Comparison of ENCODE assay signal across 8 cellular contexts in the genomic region with DNA sequence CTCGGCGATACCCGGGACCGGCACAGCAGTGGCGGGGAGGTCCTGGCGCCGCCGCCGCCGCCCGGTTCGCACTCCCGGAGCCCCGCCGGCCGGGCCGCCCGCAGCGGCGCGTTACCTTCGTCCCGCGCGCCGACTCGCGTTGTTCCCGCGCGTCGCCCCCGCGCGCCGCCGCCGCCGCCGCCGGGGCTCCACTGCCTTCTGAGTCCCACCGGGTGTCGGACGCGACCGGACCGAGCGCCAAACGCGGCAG. TPM values are rescaled to one million over a fixed set of nuclear protein-coding genes. Genes with fewer than 3 reads are reported as not detected.
DNase-seq lines count a peak whose midpoint lies in the region; ATAC-seq, FAIRE-seq and TF ChIP-seq lines count a peak whose summit lies in the region.

Gene EZH2, minus strand, starts transcription at position 243 of the 250 bp plus-strand sequence. CDS start 36,993 bp downstream, outside the sequence.

- H3K9me3 Mint-ChIP-seq in chondrocyte (ENCODE audit: low read depth) = no peaks in the 10 kb centered on the region

- CTCF ChIA-PET in A549 (lab: Yijun Ruan, JAX) = interaction anchor here (1.1 to 1.2 kb wide), 2 partner anchors 28 to 36 kb away, joined by 3 read pairs; no protein-coding TSS in a partner anchor

- H3K9me3 ChIP-seq in A549 (no peaks in the 10 kb centered on the region), muscle layer of duodenum (ENCODE audit: control insufficient read depth in 1 of 2, low read length in 2 of 2) (no peaks in the 10 kb centered on the region)

- TF ChIP-seq POLR2A in A549 (IDR thresholded peaks at IDR 0.05; ENCODE audit: low read length) = peak; percentile 76

- TF ChIP-seq CTCF in A549 (IDR thresholded peaks at IDR 0.05) (no peak), chondrocyte (IDR thresholded peaks at IDR 0.05) (no peak)

- no peak for DNase-seq in A549 (ENCODE audit: low read depth in 1 of 2, low spot score in 1 of 2)
- DNase-seq in Jurkat, Clone E6-1 (ENCODE audit: low read depth, low spot score) = no peak
- no peak for DNase-seq in chondrocyte (ENCODE audit: low spot score)
- DNase-seq in NCI-H2227 (lab: John Stamatoyannopoulos, UW; ENCODE audit: unreplicated experiment) = no peak
- DNase-seq in HK-2 (ENCODE audit: unreplicated experiment) = no peak

- H3K27me3 Mint-ChIP-seq in chondrocyte (ENCODE audit: low read depth) = no peaks in the 10 kb centered on the region

- H3K27ac ChIP-seq in A549 = peak within 1 kb of the TSS; percentile 92 to 97
- H3K27ac ChIP-seq in muscle layer of duodenum (ENCODE audit: low read length) = peak within 1 kb of the TSS; percentile 65

- H3K4me3 ChIP-seq in A549 = peak within 1 kb of the TSS; percentile 90
- H3K4me3 ChIP-seq in Jurkat, Clone E6-1 (ENCODE audit: low read length) = peak within 1 kb of the TSS; percentile 79
- peak within 1 kb of the TSS; percentile 84 to 90 for H3K4me3 ChIP-seq in muscle layer of duodenum (ENCODE audit: low read depth in 1 of 2, low read length in 2 of 2)

- TF ChIP-seq EP300 in A549 (IDR thresholded peaks at IDR 0.05) = no peak

- H3K4me3 Mint-ChIP-seq in chondrocyte (ENCODE audit: unreplicated experiment) = peak within 1 kb of the TSS; percentile 89

- H3K27me3 ChIP-seq in muscle layer of duodenum (ENCODE audit: low read depth, low read length) = no peaks in the 10 kb centered on the region

- H3K4me1 ChIP-seq in A549 (peaks cover 24% of the 10 kb centered on the region; the same call in 2 of the 3 replicates), muscle layer of duodenum (ENCODE audit: control insufficient read depth in 1 of 2, insufficient read depth in 2 of 2, low read length in 2 of 2) (peaks cover 5% of the 10 kb centered on the region in 2 donors)

- FAIRE-seq in A549 (lab: Jason Lieb, UNC) = no peak

- POLR2A ChIA-PET in A549 (lab: Yijun Ruan, JAX) = interaction anchor here (1.0 to 1.3 kb wide), 2 partner anchors 28 to 58 kb away, joined by 3 read pairs; no protein-coding TSS in a partner anchor

- TF ChIP-seq RAD21 in A549 (conservative IDR thresholded peaks at IDR 0.05 in 1 of 2, IDR thresholded peaks at IDR 0.05 in 1 of 2) = no peak

- H3K4me1 Mint-ChIP-seq in chondrocyte (ENCODE audit: low read depth) = peaks cover 14% of the 10 kb centered on the region

- H3K4me2 ChIP-seq in A549 = peak within 1 kb of the TSS; percentile 99

- 5% methylated on average over 4 of the region's 50 CpGs for WGBS in A549 (ENCODE audit: missing lambda C conversion rate)

- peak; percentile 17 to 71 for ATAC-seq in A549
- ATAC-seq in GM19452 (IDR thresholded peaks at IDR 0.05; ENCODE audit: unreplicated experiment) = peak; percentile 26
- ATAC-seq in HG02981 (IDR thresholded peaks at IDR 0.05; ENCODE audit: unreplicated experiment) = no peak

- no peaks in the 10 kb centered on the region for H3K36me3 ChIP-seq in muscle layer of duodenum (ENCODE audit: control insufficient read depth in 1 of 2, insufficient read depth in 2 of 2, low read length in 2 of 2)

- H3K36me3 Mint-ChIP-seq in chondrocyte (ENCODE audit: low read depth) = no peaks in the 10 kb centered on the region

- peak within 1 kb of the TSS; percentile 84 for H3K27ac Mint-ChIP-seq in chondrocyte (ENCODE audit: unreplicated experiment)

TF ChIP-seq in A549, 52 proteins besides CTCF, POLR2A, EP300 and RAD21:
- TF ChIP-seq HOXB5 (CRISPR knock-in tag; IDR thresholded peaks at IDR 0.05) = no peak
- TF ChIP-seq, protein P1, sequence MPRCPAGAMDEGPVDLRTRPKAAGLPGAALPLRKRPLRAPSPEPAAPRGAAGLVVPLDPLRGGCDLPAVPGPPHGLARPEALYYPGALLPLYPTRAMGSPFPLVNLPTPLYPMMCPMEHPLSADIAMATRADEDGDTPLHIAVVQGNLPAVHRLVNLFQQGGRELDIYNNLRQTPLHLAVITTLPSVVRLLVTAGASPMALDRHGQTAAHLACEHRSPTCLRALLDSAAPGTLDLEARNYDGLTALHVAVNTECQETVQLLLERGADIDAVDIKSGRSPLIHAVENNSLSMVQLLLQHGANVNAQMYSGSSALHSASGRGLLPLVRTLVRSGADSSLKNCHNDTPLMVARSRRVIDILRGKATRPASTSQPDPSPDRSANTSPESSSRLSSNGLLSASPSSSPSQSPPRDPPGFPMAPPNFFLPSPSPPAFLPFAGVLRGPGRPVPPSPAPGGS (IDR thresholded peaks at IDR 0.05) = peak; percentile 74; the same call in 2 of the 3 replicates

RNA-seq across cellular contexts. Expression of gene EZH2, which starts in this region (rescaled TPM):
- 37.3 and 45.7 TPM in 2 replicates for polyA plus RNA-seq in A549 (2011; rRNA removed)
- 20.8 and 21.7 TPM in 2 replicates for polyA plus RNA-seq in A549 (2012; cell fraction: cytosol; rRNA removed)
- polyA plus RNA-seq in A549 (2012; cell fraction: nucleus; rRNA removed) = 39.9 and 55.8 TPM in 2 replicates
- 34.4 to 36.6 TPM (median 35.6 TPM) in 3 replicates for polyA plus RNA-seq in A549 (2017; fragmentation: RNase III; extraction: RNeasy Plus Mini Kit Qiagen cat#74134 plus additional on column Dnase treatment)
- 12.3 and 15.8 TPM in 2 replicates for polyA minus RNA-seq in A549 (2011; rRNA and poly(A)+ RNA removed)
- 111 TPM for polyA plus RNA-seq in Jurkat, Clone E6-1 (2012; ENCODE audit: insufficient read depth, insufficient read length)
- 10.6 to 11.0 TPM (median 10.6 TPM) in 3 replicates for total RNA-seq in chondrocyte
